Comparison of ENCODE assay signal across 16 cellular contexts in genomic region chr7:70681111-70681846, GRCh38.
DNase-seq lines count a peak whose midpoint lies in the region; ATAC-seq and TF ChIP-seq lines count a peak whose summit lies in the region.
"Had no signal": no experiment of that assay in that cellular context is flagged by ENCODE, and none has a peak within 500 bp of the region (broad histone marks: within the 10 kb centered on the region; RNA-seq: fewer than 3 reads in every experiment).

No MANE protein-coding gene starts in this region.

- ATAC-seq in HG03439 (IDR thresholded peaks at IDR 0.05; ENCODE audit: unreplicated experiment) (peak; percentile 23), HG02885 (IDR thresholded peaks at IDR 0.05; ENCODE audit: poor library complexity, unreplicated experiment) (no peak)
- ATAC-seq in activated CD8-positive, alpha-beta T cell treated with anti-CD3 and anti-CD28 coated beads, Interleukin-2, amount 10 ng/mL, durations not matched to agents 7 days and 5 days: no peak
- ATAC-seq: upper lobe of right lung had no signal

- no peak overlapping the region for H2AK5ac ChIP-seq in mesendoderm (ENCODE audit: low read length)

- H3K36me3 ChIP-seq in mesendoderm (ENCODE audit: control insufficient read depth, insufficient read depth, low read length): no peaks in the 10 kb centered on the region
- H3K36me3 ChIP-seq: esophagus squamous epithelium, SJCRH30, upper lobe of right lung had no signal

- no peak for TF ChIP-seq CTCF in CD14-positive monocyte (IDR thresholded peaks at IDR 0.05)

- no CpG with 5 or more reads among the region's 15 CpGs for WGBS in mesendoderm (ENCODE audit: extremely low coverage, insufficient coverage, low lambda C conversion rate)

- H3K27me3 ChIP-seq in mesendoderm (ENCODE audit: insufficient read depth, low read length, poor library complexity): peaks cover 22% of the 10 kb centered on the region
- H3K27me3 ChIP-seq: esophagus squamous epithelium, SJCRH30, upper lobe of right lung had no signal

- H3K4me3 Mint-ChIP-seq in activated CD4-positive, alpha-beta T cell treated with anti-CD3 and anti-CD28 coated beads, Interleukin-2, amount 10 ng/mL, durations not matched to agents 7 days and 5 days: peak overlapping the region; percentile 41
- peak overlapping the region; percentile 53 for H3K4me3 Mint-ChIP-seq in activated CD8-positive, alpha-beta T cell treated with anti-CD3 and anti-CD28 coated beads, Interleukin-2, amount 10 ng/mL, durations not matched to agents 7 days and 5 days
- no peak overlapping the region for H3K4me3 Mint-ChIP-seq in CD14-positive monocyte
- H3K4me3 Mint-ChIP-seq: nephron had no signal

- no peak overlapping the region for H4K5ac ChIP-seq in mesendoderm (ENCODE audit: low read length)

- H3K56ac ChIP-seq in mesendoderm (ENCODE audit: low read length): no peak overlapping the region

- H3K79me1 ChIP-seq in mesendoderm (ENCODE audit: low read length): no peaks in the 10 kb centered on the region

- no peak overlapping the region for H3K9ac ChIP-seq in mesendoderm (ENCODE audit: low read length)

- H3K4me2 ChIP-seq in mesendoderm (ENCODE audit: low read length): no peak overlapping the region

- no peak overlapping the region for H2BK5ac ChIP-seq in mesendoderm (ENCODE audit: low read length)

- H3K27ac ChIP-seq in mesendoderm (ENCODE audit: low read depth, low read length): no peak overlapping the region
- H3K27ac ChIP-seq: SJCRH30, upper lobe of right lung had no signal

- peaks cover 2% of the 10 kb centered on the region for H3K27me3 Mint-ChIP-seq in activated CD4-positive, alpha-beta T cell treated with anti-CD3 and anti-CD28 coated beads, Interleukin-2, amount 10 ng/mL, durations not matched to agents 7 days and 5 days
- peaks cover 8% of the 10 kb centered on the region for H3K27me3 Mint-ChIP-seq in activated CD8-positive, alpha-beta T cell treated with anti-CD3 and anti-CD28 coated beads, Interleukin-2, amount 10 ng/mL, durations not matched to agents 7 days and 5 days (ENCODE audit: low read depth)
- H3K27me3 Mint-ChIP-seq in CD14-positive monocyte (ENCODE audit: low read depth in 3 of 3): peaks cover 0 to 2% (median 0%) of the 10 kb centered on the region in 3 donors

- H3K4me1 ChIP-seq in mesendoderm (ENCODE audit: control insufficient read depth, low read depth, low read length): no peaks in the 10 kb centered on the region
- H3K4me1 ChIP-seq: upper lobe of right lung had no signal

- no peak overlapping the region for H4K8ac ChIP-seq in mesendoderm (ENCODE audit: low read depth, low read length)

- CTCF ChIA-PET in activated CD4-positive, alpha-beta T cell treated with anti-CD3 and anti-CD28 coated beads, Interleukin-2, amount 10 ng/mL, durations not matched to agents 7 days and 5 days (lab: Charles Lee): interaction anchor here (1.4 kb wide), 1 partner anchor 39 kb away, joined by 3 read pairs; no protein-coding TSS in a partner anchor
- CTCF ChIA-PET in activated CD8-positive, alpha-beta T cell treated with anti-CD3 and anti-CD28 coated beads, Interleukin-2, amount 10 ng/mL, durations not matched to agents 7 days and 5 days (lab: Charles Lee): interaction anchor here (1.1 kb wide), 1 partner anchor 10 kb away, joined by 3 read pairs; no protein-coding TSS in a partner anchor

- intact Hi-C loops in CD14-positive monocyte (cut with micrococcal nuclease): no loop called here

- no peak overlapping the region for H3K18ac ChIP-seq in mesendoderm (ENCODE audit: low read length)

- H2BK120ac ChIP-seq in mesendoderm (ENCODE audit: low read depth, low read length): no peak overlapping the region

- no peak overlapping the region for H2BK15ac ChIP-seq in mesendoderm (replicated peaks; ENCODE audit: low read depth)

- no peak overlapping the region for H3K4ac ChIP-seq in mesendoderm (ENCODE audit: low read depth, low read length)

- no peaks in the 10 kb centered on the region for H3K79me2 ChIP-seq in mesendoderm (ENCODE audit: control insufficient read depth, insufficient read depth, low read length)

- no peaks in the 10 kb centered on the region for H3K9me3 Mint-ChIP-seq in activated CD4-positive, alpha-beta T cell treated with anti-CD3 and anti-CD28 coated beads, Interleukin-2, amount 10 ng/mL, durations not matched to agents 7 days and 5 days
- H3K9me3 Mint-ChIP-seq in activated CD8-positive, alpha-beta T cell treated with anti-CD3 and anti-CD28 coated beads, Interleukin-2, amount 10 ng/mL, durations not matched to agents 7 days and 5 days (ENCODE audit: insufficient read depth): no peaks in the 10 kb centered on the region
- no peaks in the 10 kb centered on the region for H3K9me3 Mint-ChIP-seq in CD14-positive monocyte
- H3K9me3 Mint-ChIP-seq: nephron had no signal

- no peaks in the 10 kb centered on the region for H3K36me3 Mint-ChIP-seq in activated CD4-positive, alpha-beta T cell treated with anti-CD3 and anti-CD28 coated beads, Interleukin-2, amount 10 ng/mL, durations not matched to agents 7 days and 5 days (ENCODE audit: low read depth)
- H3K36me3 Mint-ChIP-seq in activated CD8-positive, alpha-beta T cell treated with anti-CD3 and anti-CD28 coated beads, Interleukin-2, amount 10 ng/mL, durations not matched to agents 7 days and 5 days (ENCODE audit: low read depth): no peaks in the 10 kb centered on the region
- H3K36me3 Mint-ChIP-seq in CD14-positive monocyte: no peaks in the 10 kb centered on the region

- H3K27ac Mint-ChIP-seq in activated CD4-positive, alpha-beta T cell treated with anti-CD3 and anti-CD28 coated beads, Interleukin-2, amount 10 ng/mL, durations not matched to agents 7 days and 5 days: peak overlapping the region; percentile 82
- peak overlapping the region; percentile 71 for H3K27ac Mint-ChIP-seq in activated CD8-positive, alpha-beta T cell treated with anti-CD3 and anti-CD28 coated beads, Interleukin-2, amount 10 ng/mL, durations not matched to agents 7 days and 5 days
- no peak overlapping the region for H3K27ac Mint-ChIP-seq in CD14-positive monocyte
- H3K27ac Mint-ChIP-seq: nephron had no signal

- H3K23ac ChIP-seq in mesendoderm (ENCODE audit: low read length): no peak overlapping the region

- DNase-seq in activated CD4-positive, alpha-beta T cell treated with anti-CD3 and anti-CD28 coated beads, Interleukin-2, amount 10 ng/mL, durations not matched to agents 7 days and 5 days: no peak
- DNase-seq in activated CD4-positive, alpha-beta T cell treated with anti-CD3 and anti-CD28 coated beads, Interleukin-2, amount 50 U/mL, for 4 hours: no peak
- DNase-seq in activated CD8-positive, alpha-beta T cell treated with anti-CD3 and anti-CD28 coated beads, Interleukin-2, amount 10 ng/mL, durations not matched to agents 7 days and 5 days: no peak
- DNase-seq in mesendoderm: peak; percentile 58
- no peak for DNase-seq in CD14-positive monocyte (ENCODE audit: low spot score)
- DNase-seq in H4 (ENCODE audit: low spot score): no peak
- DNase-seq: activated CD4-positive, CD25-positive, alpha-beta regulatory T cell; activated gamma-delta T cell; esophagus squamous epithelium; NCI-H1092 treated with DMSO at 0.1 percent for 48 hours; NCI-H510A; SJCRH30; upper lobe of right lung had no signal

- POLR2A ChIA-PET in activated CD4-positive, alpha-beta T cell treated with anti-CD3 and anti-CD28 coated beads, Interleukin-2, amount 10 ng/mL, durations not matched to agents 7 days and 5 days (lab: Charles Lee): no interaction called here
- POLR2A ChIA-PET in activated CD8-positive, alpha-beta T cell treated with anti-CD3 and anti-CD28 coated beads, Interleukin-2, amount 10 ng/mL, durations not matched to agents 7 days and 5 days (lab: Charles Lee): no interaction called here

- H3K4me3 ChIP-seq in mesendoderm (ENCODE audit: low read length): no peak overlapping the region
- H3K4me3 ChIP-seq: SJCRH30, upper lobe of right lung had no signal

- H3K4me1 Mint-ChIP-seq in activated CD4-positive, alpha-beta T cell treated with anti-CD3 and anti-CD28 coated beads, Interleukin-2, amount 10 ng/mL, durations not matched to agents 7 days and 5 days: peaks cover 36% of the 10 kb centered on the region
- peaks cover 56% of the 10 kb centered on the region for H3K4me1 Mint-ChIP-seq in activated CD8-positive, alpha-beta T cell treated with anti-CD3 and anti-CD28 coated beads, Interleukin-2, amount 10 ng/mL, durations not matched to agents 7 days and 5 days (ENCODE audit: low read depth)
- peaks cover 17% of the 10 kb centered on the region for H3K4me1 Mint-ChIP-seq in CD14-positive monocyte

Comparison
In these comparisons a context has a peak if more than half of its experiments do, and no peak if none do; other contexts are left out.
1. H3K27ac Mint-ChIP-seq: peak in activated CD4-positive, alpha-beta T cell treated with anti-CD3 and anti-CD28 coated beads, Interleukin-2, amount 10 ng/mL, durations not matched to agents 7 days and 5 days (single experiment) and activated CD8-positive, alpha-beta T cell treated with anti-CD3 and anti-CD28 coated beads, Interleukin-2, amount 10 ng/mL, durations not matched to agents 7 days and 5 days (single experiment); none in CD14-positive monocyte (0 of 7).
2. H3K4me3 Mint-ChIP-seq: peak in activated CD4-positive, alpha-beta T cell treated with anti-CD3 and anti-CD28 coated beads, Interleukin-2, amount 10 ng/mL, durations not matched to agents 7 days and 5 days (single experiment) and activated CD8-positive, alpha-beta T cell treated with anti-CD3 and anti-CD28 coated beads, Interleukin-2, amount 10 ng/mL, durations not matched to agents 7 days and 5 days (single experiment); none in CD14-positive monocyte (0 of 2).